6 cellular contexts compared by ENCODE assay signal in the genomic region with DNA sequence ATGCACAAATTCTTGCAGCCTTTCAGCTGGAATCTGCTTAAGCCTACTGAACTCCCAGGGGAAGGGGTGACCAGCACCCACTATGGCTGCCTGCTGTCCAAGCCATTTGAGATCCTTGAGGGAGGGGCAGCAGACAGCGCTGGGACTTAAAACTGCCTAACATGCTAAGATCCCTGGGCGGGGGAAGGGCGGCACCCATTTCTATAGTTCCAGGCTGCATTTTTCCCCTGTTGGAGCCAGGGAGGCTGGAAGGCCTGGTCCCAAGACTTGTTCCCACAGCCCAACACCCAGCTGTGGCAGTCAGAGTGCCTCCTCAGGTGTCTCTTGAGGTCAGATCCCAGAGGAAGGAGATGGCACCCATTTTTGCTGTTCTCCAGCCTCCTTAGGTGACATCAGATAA.
"Had no signal": no experiment of that assay in that cellular context is flagged by ENCODE, and none has a peak within 500 bp of the region (broad histone marks: within the 10 kb centered on the region; RNA-seq: fewer than 3 reads in every experiment).

No MANE protein-coding gene starts in this region.

- H3K36me3 Mint-ChIP-seq: IgD-negative memory B cell had no signal

- H3K4me3 Mint-ChIP-seq: IgD-negative memory B cell had no signal

- H3K4me3 ChIP-seq: K562 had no signal

- H3K27ac Mint-ChIP-seq: IgD-negative memory B cell had no signal

- H3K4me1 Mint-ChIP-seq: IgD-negative memory B cell had no signal

- H3K27ac ChIP-seq: HL-60 had no signal

- DNase-seq: IMR-90, KBM-7 had no signal

- H3K27me3 Mint-ChIP-seq: IgD-negative memory B cell had no signal

- ATAC-seq: HepG2, K562 had no signal
